Comparison of ENCODE assay signal across 8 cellular contexts in genomic region chr15:93087825-93088199, GRCh38. TPM values are rescaled to one million over a fixed set of nuclear protein-coding genes. Genes with fewer than 3 reads are reported as not detected.
A peak's percentile ranks its signal among the peaks of the same experiment; 100 is the strongest.
DNase-seq lines count a peak whose midpoint lies in the region; ATAC-seq and TF ChIP-seq lines count a peak whose summit lies in the region.

No MANE protein-coding gene starts in this region.

- peak; percentile 64 for ATAC-seq in GM18499 (IDR thresholded peaks at IDR 0.05; ENCODE audit: insufficient read depth, unreplicated experiment)

- H3K27me3 Mint-ChIP-seq in neural crest cell (ENCODE audit: low read depth): peaks cover 50% of the 10 kb centered on the region

- BruUV-seq in OCI-LY7 (replicated peaks; lab: Mats Ljungman, UMichigan): no TSS peak

- H3K4me2 ChIP-seq in OCI-LY7 (ENCODE audit: low read length): no peak overlapping the region

- H3K4me1 ChIP-seq in OCI-LY7 (ENCODE audit: insufficient read depth, low read length, poor library complexity, severe bottlenecking) (no peaks in the 10 kb centered on the region), stomach (peaks cover 11 to 48% (median 25%) of the 10 kb centered on the region in 4 donors)

- H3K9me3 ChIP-seq in OCI-LY7 (ENCODE audit: low read length) (no peaks in the 10 kb centered on the region), stomach (no peaks in the 10 kb centered on the region)

- DNase-seq in A172 (ENCODE audit: low spot score): peak; percentile 55
- peak; percentile 54 for DNase-seq in HT1080 (ENCODE audit: low read depth)
- peak; percentile 57 for DNase-seq in OCI-LY7 (ENCODE audit: low spot score)
- DNase-seq in activated T-helper 1 cell treated with anti-CD3 and anti-CD28 coated beads, Interleukin-2, amount 50 U/mL, for 16 hours (ENCODE audit: low read depth in 1 of 2, low spot score in 1 of 2): peak; percentile 51
- peak in 1 of 2 donors; percentile 77 for DNase-seq in foreskin fibroblast
- peak; percentile 83 for DNase-seq in neural crest cell (ENCODE audit: low read depth, low spot score)
- DNase-seq in stomach: peak; percentile 70

- H3K4me1 Mint-ChIP-seq in neural crest cell: peaks cover 52% of the 10 kb centered on the region

- H3K79me2 ChIP-seq in OCI-LY7 (ENCODE audit: insufficient read depth, low read depth, low read length): no peaks in the 10 kb centered on the region

- intact Hi-C loops in OCI-LY7 (cut with micrococcal nuclease; ENCODE audit: unreplicated experiment) (loop anchor here (2.0 kb wide), 1 partner anchor 1033 kb away; no protein-coding TSS in a partner anchor), stomach (cut with DNase I; ENCODE audit: low total_unique reads) (no loop called here)

- peak overlapping the region; percentile 83 for H3K27ac Mint-ChIP-seq in neural crest cell (ENCODE audit: unreplicated experiment)

- TF ChIP-seq CTCF in OCI-LY7 (conservative IDR thresholded peaks at IDR 0.05; ENCODE audit: low read length): peak; percentile 96
- TF ChIP-seq CTCF in foreskin fibroblast (IDR thresholded peaks at IDR 0.05; ENCODE audit: low read depth, low read length): peak; percentile 67
- peak; percentile 98 for TF ChIP-seq CTCF in neural crest cell (conservative IDR thresholded peaks at IDR 0.05)
- peak in 5 of 7 experiments; percentile 75 to 89 (median 88) for TF ChIP-seq CTCF in stomach (IDR thresholded peaks at IDR 0.05)

- H3K36me3 ChIP-seq in OCI-LY7 (ENCODE audit: insufficient read depth, low read length): no peaks in the 10 kb centered on the region
- no peaks in the 10 kb centered on the region for H3K36me3 ChIP-seq in stomach

- no peak for TF ChIP-seq POLR2A in stomach (IDR thresholded peaks at IDR 0.05)

- WGBS in stomach, 5 donors: 0 to 2% (median 1%) methylated on average over 13 to 14 of the region's 14 CpGs

- H3K27ac ChIP-seq in OCI-LY7 (ENCODE audit: low read depth, low read length, poor library complexity, severe bottlenecking) (no peak overlapping the region), stomach (peak overlapping the region in 4 of 5 donors; percentile 66 to 89 (median 78))

- CTCF ChIA-PET in OCI-LY7 (lab: Charles Lee; ENCODE audit: unreplicated experiment): interaction anchor here (0.5 to 0.9 kb wide), 3 partner anchors 10 to 1032 kb away, joined by 3 to 4 read pairs (median 3); no protein-coding TSS in a partner anchor

- no peaks in the 10 kb centered on the region for H3K9me3 Mint-ChIP-seq in neural crest cell

- H3K9me2 ChIP-seq in OCI-LY7 (ENCODE audit: insufficient read depth, low read length): no peaks in the 10 kb centered on the region

- peak overlapping the region; percentile 28; the same call in 1 of the 2 replicates for H2AFZ ChIP-seq in OCI-LY7 (ENCODE audit: low read length)

- H4K20me1 ChIP-seq in OCI-LY7 (ENCODE audit: insufficient read depth, low read length): no peaks in the 10 kb centered on the region

- H3K4me3 Mint-ChIP-seq in neural crest cell: peak overlapping the region; percentile 99

- POLR2A ChIA-PET in OCI-LY7 (lab: Charles Lee): no interaction called here

- peaks cover 17% of the 10 kb centered on the region for H3K36me3 Mint-ChIP-seq in neural crest cell (ENCODE audit: low read depth)

- peaks cover 0 to 87% (median 66%) of the 10 kb centered on the region in 3 donors for H3K27me3 ChIP-seq in stomach

- no peak for TF ChIP-seq EP300 in stomach (IDR thresholded peaks at IDR 0.05)

- H3K4me3 ChIP-seq in OCI-LY7 (ENCODE audit: low read depth, low read length, poor library complexity, severe bottlenecking) (no peak overlapping the region), foreskin fibroblast (ENCODE audit: low read depth in 1 of 2, low read length in 2 of 2) (peak overlapping the region in 1 of 2 donors; percentile 26), stomach (peak overlapping the region; percentile 56 to 75 (median 66))

RNA-seq across cellular contexts. Expression of gene RGMA, which starts 1.2 kb away (rescaled TPM):
- total RNA-seq in A172 (2014; rRNA removed; shearing (Covaris generic)): 0.05 and 0.90 TPM in 2 replicates
- total RNA-seq in HT1080 (2014; rRNA removed; shearing (Covaris generic)): not detected in 2 replicates
- polyA plus RNA-seq in HT1080 (2015; cell fraction: cytosol; rRNA removed): 0.03 and 0.14 TPM in 2 replicates
- not detected in 2 replicates for polyA plus RNA-seq in HT1080 (2015; cell fraction: nucleus; rRNA removed)
- not detected in 2 replicates for total RNA-seq in OCI-LY7 (2014; rRNA removed; shearing (Covaris generic))
- total RNA-seq in OCI-LY7 (2022): not detected in 2 replicates
- total RNA-seq in neural crest cell: 187 and 205 TPM in 2 replicates
- 10 to 100 TPM in 4 of 5 donors, 1 to 10 TPM in 1; 1.7 to 64.2 (median 30.1) TPM for total RNA-seq in stomach
- 10 to 100 TPM in 1 of 3 donors, 1 to 10 TPM in 2; 4.6 to 19.8 (median 8.0) TPM for polyA plus RNA-seq in stomach
